17 cellular contexts compared by ENCODE assay signal in genomic region chr5:9621379-9621903, GRCh38. TPM values are rescaled to one million over a fixed set of nuclear protein-coding genes. Genes with fewer than 3 reads are reported as not detected.
DNase-seq lines count a peak whose midpoint lies in the region; ATAC-seq and TF ChIP-seq lines count a peak whose summit lies in the region.
"Had no signal": no experiment of that assay in that cellular context is flagged by ENCODE, and none has a peak within 500 bp of the region (broad histone marks: within the 10 kb centered on the region; RNA-seq: fewer than 3 reads in every experiment).

No MANE protein-coding gene starts in this region.

- H2AFZ ChIP-seq in ACC112 (ENCODE audit: low read length, unreplicated experiment) (peak overlapping the region; percentile 12), GM23338 (peak overlapping the region; percentile 20; the same call in 1 of the 2 replicates), MM.1S (ENCODE audit: low read length) (no peak overlapping the region)
- H2AFZ ChIP-seq: parathyroid adenoma had no signal

- H3K27ac Mint-ChIP-seq in GM23338 = no peak overlapping the region

- no peak overlapping the region for H3K4me3 ChIP-seq in ACC112 (ENCODE audit: low read depth, low read length)
- H3K4me3 ChIP-seq in GM23338 = no peak overlapping the region
- no peak overlapping the region for H3K4me3 ChIP-seq in brain microvascular endothelial cell (ENCODE audit: low read depth, low read length)
- no peak overlapping the region for H3K4me3 ChIP-seq in mesodermal cell (ENCODE audit: extremely low read depth, insufficient read depth, low read length, poor library complexity, severe bottlenecking)
- H3K4me3 ChIP-seq in aorta (ENCODE audit: low read length in 2 of 2) = no peak overlapping the region
- no peak overlapping the region for H3K4me3 ChIP-seq in MM.1S (ENCODE audit: low read length)
- H3K4me3 ChIP-seq: body of pancreas, HAP-1, heart right ventricle, lower lobe of right lung, upper lobe of left lung had no signal

- H3K4me2 ChIP-seq in GM23338 = no peak overlapping the region
- no peak overlapping the region for H3K4me2 ChIP-seq in MM.1S (ENCODE audit: low read depth, low read length)

- H3K36me3 ChIP-seq in ACC112 (ENCODE audit: insufficient read depth, low read length) = no peaks in the 10 kb centered on the region
- no peaks in the 10 kb centered on the region for H3K36me3 ChIP-seq in GM23338 (ENCODE audit: insufficient read depth)
- H3K36me3 ChIP-seq in brain microvascular endothelial cell (replicated peaks) = no peaks in the 10 kb centered on the region
- H3K36me3 ChIP-seq in mesodermal cell (ENCODE audit: control insufficient read depth, insufficient read depth, low read length) = no peaks in the 10 kb centered on the region
- no peaks in the 10 kb centered on the region for H3K36me3 ChIP-seq in aorta (ENCODE audit: control insufficient read depth in 1 of 2, insufficient read depth in 2 of 2, low read length in 1 of 2)
- no peaks in the 10 kb centered on the region for H3K36me3 ChIP-seq in MM.1S (replicated peaks; ENCODE audit: insufficient read depth, low read length)
- H3K36me3 ChIP-seq: HAP-1, heart right ventricle, lower lobe of right lung, upper lobe of left lung had no signal

- H3K4me1 ChIP-seq in ACC112 (ENCODE audit: control insufficient read depth, insufficient read depth, low read length, unreplicated experiment) = peaks cover 33% of the 10 kb centered on the region
- H3K4me1 ChIP-seq in GM23338 (ENCODE audit: insufficient read depth) = no peaks in the 10 kb centered on the region; the same call in 1 of the 2 replicates
- peaks cover 38% of the 10 kb centered on the region for H3K4me1 ChIP-seq in mesodermal cell (ENCODE audit: control insufficient read depth, insufficient read depth, low read length, poor library complexity, severe bottlenecking)
- H3K4me1 ChIP-seq in aorta (ENCODE audit: control insufficient read depth in 1 of 2, insufficient read depth in 2 of 2, low read length in 2 of 2) = no peaks in the 10 kb centered on the region
- no peaks in the 10 kb centered on the region for H3K4me1 ChIP-seq in MM.1S (ENCODE audit: low read length)
- H3K4me1 ChIP-seq: HAP-1, lower lobe of right lung, parathyroid adenoma, upper lobe of left lung had no signal

- H3K4me3 Mint-ChIP-seq in GM23338 = no peak overlapping the region

- H3K27me3 Mint-ChIP-seq in GM23338 (ENCODE audit: insufficient read depth, low read depth, poor library complexity) = peaks cover 4% of the 10 kb centered on the region

- H3F3A ChIP-seq in GM23338 (replicated peaks; ENCODE audit: low read depth) (no peaks in the 10 kb centered on the region), MM.1S (ENCODE audit: insufficient read depth, low read length) (no peaks in the 10 kb centered on the region)

- intact Hi-C loops in aorta (cut with DNase I) = loop anchor here in 1 of 2 donors (5.0 kb wide), 1 partner anchor 74 kb away; the partner anchor contains the start of gene SEMA5A

- TF ChIP-seq CTCF in GM23338 (conservative IDR thresholded peaks at IDR 0.05; ENCODE audit: low read depth in 2 of 2) (no peak), brain microvascular endothelial cell (IDR thresholded peaks at IDR 0.05; ENCODE audit: low read depth, low read length, missing control alignments) (no peak), GM13976 (IDR thresholded peaks at IDR 0.05; ENCODE audit: borderline replicate concordance, control extremely low read depth, extremely low read depth, insufficient read depth, missing control alignments) (no peak), MM.1S (IDR thresholded peaks at IDR 0.05; ENCODE audit: low read length) (no peak)

- ATAC-seq in GM23338 (no peak), aorta (ENCODE audit: low FRiP score) (no peak)
- ATAC-seq: body of pancreas, lower lobe of right lung had no signal

- H3K27me3 ChIP-seq in ACC112 (ENCODE audit: insufficient read depth, low read length) (no peaks in the 10 kb centered on the region), GM23338 (ENCODE audit: insufficient read depth) (no peaks in the 10 kb centered on the region), brain microvascular endothelial cell (replicated peaks) (no peaks in the 10 kb centered on the region), aorta (ENCODE audit: control insufficient read depth in 1 of 2, insufficient read depth in 2 of 2, low read length in 1 of 2) (no peaks in the 10 kb centered on the region), MM.1S (replicated peaks; ENCODE audit: insufficient read depth, low read length) (no peaks in the 10 kb centered on the region)
- H3K27me3 ChIP-seq: body of pancreas, heart right ventricle, upper lobe of left lung had no signal

- 67 to 71% methylated on average over 6 of the region's 7 CpGs for WGBS in mesodermal cell (ENCODE audit: insufficient coverage in 2 of 2), 2 experiments
- WGBS in aorta, 2 donors = 3 to 4% methylated on average over 7 of the region's 7 CpGs

- H3K36me3 Mint-ChIP-seq in GM23338 (ENCODE audit: low read depth) = no peaks in the 10 kb centered on the region

- H4K20me1 ChIP-seq in GM23338 (replicated peaks; ENCODE audit: insufficient read depth) (no peaks in the 10 kb centered on the region), MM.1S (ENCODE audit: insufficient read depth, low read length) (no peaks in the 10 kb centered on the region)

- H3K27ac ChIP-seq in ACC112 (ENCODE audit: low read depth, low read length) = peak overlapping the region; percentile 44
- no peak overlapping the region for H3K27ac ChIP-seq in GM23338 (ENCODE audit: low read depth)
- H3K27ac ChIP-seq in brain microvascular endothelial cell = peak overlapping the region; percentile 35
- peak overlapping the region; percentile 86 for H3K27ac ChIP-seq in mesodermal cell (ENCODE audit: low read depth, low read length, severe bottlenecking)
- H3K27ac ChIP-seq in aorta (ENCODE audit: low read depth in 1 of 2, low read length in 2 of 2) = peak overlapping the region in 1 of 2 donors; percentile 35
- no peak overlapping the region for H3K27ac ChIP-seq in MM.1S (ENCODE audit: low read length)
- H3K27ac ChIP-seq: body of pancreas, lower lobe of right lung, parathyroid adenoma, upper lobe of left lung had no signal

- in situ Hi-C loops in brain microvascular endothelial cell (cut with HindIII; ENCODE audit: low pct_ligation_motif_present, low sequenced_read_pairs) (no loop called here), GM13976 (cut with MboI; ENCODE audit: low sequenced_read_pairs, unreplicated experiment) (no loop called here)

- no peaks in the 10 kb centered on the region for H3K9me2 ChIP-seq in GM23338 (ENCODE audit: insufficient read depth)
- H3K9me2 ChIP-seq in MM.1S (replicated peaks; ENCODE audit: insufficient read depth, low read length) = no peaks in the 10 kb centered on the region

- H3K9ac ChIP-seq in MM.1S (ENCODE audit: low read length) = no peak overlapping the region
- H3K9ac ChIP-seq: parathyroid adenoma had no signal

- DNase-seq in GM23338 (ENCODE audit: low spot score) (peak; percentile 18), brain microvascular endothelial cell (peak; percentile 84), NCI-H748 (lab: John Stamatoyannopoulos, UW; ENCODE audit: unreplicated experiment) (no peak), aorta (no peak), GM13976 (ENCODE audit: low spot score) (no peak), MM.1S (no peak)
- DNase-seq: activated CD4-positive, alpha-beta T cell treated with anti-CD3 and anti-CD28 coated beads, Interleukin-2, amount 50 U/mL, for 1 hour; body of pancreas; lower lobe of right lung; NCI-H1092 treated with DMSO at 0.1 percent for 48 hours had no signal

- H3K9me3 ChIP-seq in mesodermal cell (ENCODE audit: control insufficient read depth, low read length) (no peaks in the 10 kb centered on the region), aorta (ENCODE audit: control insufficient read depth, low read length) (no peaks in the 10 kb centered on the region), MM.1S (replicated peaks; ENCODE audit: insufficient read depth, low read length) (no peaks in the 10 kb centered on the region)
- H3K9me3 ChIP-seq: body of pancreas, HAP-1, heart right ventricle, lower lobe of right lung, upper lobe of left lung had no signal

- peaks cover 5% of the 10 kb centered on the region for H3K4me1 Mint-ChIP-seq in GM23338

- no peaks in the 10 kb centered on the region for H3K79me2 ChIP-seq in ACC112 (ENCODE audit: control insufficient read depth, insufficient read depth, low read length, unreplicated experiment)
- no peaks in the 10 kb centered on the region for H3K79me2 ChIP-seq in GM23338 (replicated peaks; ENCODE audit: insufficient read depth)
- H3K79me2 ChIP-seq in MM.1S (ENCODE audit: low read length) = no peaks in the 10 kb centered on the region
- H3K79me2 ChIP-seq: parathyroid adenoma had no signal

- no peaks in the 10 kb centered on the region for H3K9me3 Mint-ChIP-seq in GM23338

TF ChIP-seq in GM23338, 12 proteins besides CTCF, POLR2A, EP300 and RAD21 (continues in another document):
- no peak for TF ChIP-seq ZNF331 (CRISPR knock-in tag; IDR thresholded peaks at IDR 0.05; ENCODE audit: low read depth)
- TF ChIP-seq STAT1 (IDR thresholded peaks at IDR 0.05; ENCODE audit: unreplicated experiment) = no peak
- no peak for TF ChIP-seq EZH2phosphoT487 (IDR thresholded peaks at IDR 0.05; ENCODE audit: unreplicated experiment)

RNA-seq across cellular contexts. Expression of gene TAS2R1, which starts 8.7 kb away (rescaled TPM):
- total RNA-seq in GM23338 (2014; rRNA removed; shearing (Covaris generic)) = 0.31 TPM in 1 of 2 replicates, not detected in the other
- 0.19 TPM in 1 of 2 replicates, not detected in the other for polyA plus RNA-seq in GM23338 (2016; fragmentation: Nextera tagmentation; extraction: Ambion mirVana)
- not detected for polyA plus RNA-seq in mesodermal cell (2013, experiment 1 of 2)
- not detected for polyA plus RNA-seq in mesodermal cell (2013, experiment 2 of 2)
- total RNA-seq in aorta = not detected
- not detected for polyA plus RNA-seq in aorta
- total RNA-seq: body of pancreas; heart right ventricle; lower lobe of right lung; T-helper 1 cell treated with Interleukin-12 subunit alpha and Interleukin-12 subunit beta and Interleukin-4 antibody, amounts not matched to agents 30 ng/mL and 1 ng/mL, for 36 hours; upper lobe of left lung had no signal
- polyA plus RNA-seq: heart right ventricle had no signal

Comparison
In these comparisons a context has a peak if more than half of its experiments do, and no peak if none do; other contexts are left out.
1. H3K27ac ChIP-seq: peak in ACC112 (single experiment), brain microvascular endothelial cell (single experiment) and mesodermal cell (single experiment); none in GM23338 (single experiment) and MM.1S (single experiment).
2. DNase-seq: peak in GM23338 (single experiment) and brain microvascular endothelial cell (single experiment); none in NCI-H748 (single experiment), aorta (0 of 2), GM13976 (single experiment) and MM.1S (single experiment).